29 cellular contexts compared by ENCODE assay signal in the genomic region with DNA sequence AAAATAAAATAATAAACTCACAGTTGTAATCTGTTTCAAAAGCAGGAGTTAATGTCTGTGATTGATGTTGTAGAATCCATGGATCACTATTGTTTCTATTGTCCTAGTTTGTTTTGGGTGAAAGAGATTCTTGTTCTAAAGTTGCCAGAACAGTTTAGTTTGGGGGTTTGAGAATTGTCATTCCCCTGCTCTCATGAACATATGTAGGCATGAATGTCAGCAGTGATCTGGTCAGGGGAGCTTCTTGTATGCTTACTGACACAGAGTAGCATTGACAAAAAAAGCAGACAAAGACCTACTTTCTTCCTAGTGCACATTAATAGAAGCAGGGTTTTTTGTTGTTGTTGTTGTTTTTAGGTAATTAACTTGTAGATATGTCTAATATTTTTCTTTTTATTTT. TPM values are rescaled to one million over a fixed set of nuclear protein-coding genes. Genes with fewer than 3 reads are reported as not detected.
"Had no signal": no experiment of that assay in that cellular context is flagged by ENCODE, and none has a peak within 500 bp of the region (broad histone marks: within the 10 kb centered on the region; RNA-seq: fewer than 3 reads in every experiment).

No MANE protein-coding gene starts in this region.

- H3K4me3 Mint-ChIP-seq: activated T-cell treated with anti-CD3 and anti-CD28 coated beads, Interleukin-2, amount 50 U/mL, for 72 hours; effector memory CD8-positive, alpha-beta T cell; immature natural killer cell; nephron; stimulated activated naive B cell treated with anti-CD40 and anti-IgM and Interleukin-4, amounts not matched to agents 10 μg/mL and 1 μg/mL and 100 μg/mL, for 72 hours had no signal

- H3K27me3 ChIP-seq: gastroesophageal sphincter, sigmoid colon, stomach, testis had no signal

- H3K27ac ChIP-seq: coronary artery, lower lobe of right lung, stomach, testis, VCaP had no signal

- H3K4me1 Mint-ChIP-seq: immature natural killer cell; stimulated activated naive B cell treated with anti-CD40 and anti-IgM and Interleukin-4, amounts not matched to agents 10 μg/mL and 1 μg/mL and 100 μg/mL, for 72 hours had no signal

- ATAC-seq: activated naive CD4-positive, alpha-beta T cell treated with anti-CD3 and anti-CD28 coated beads, Interleukin-2, amount 50 U/mL, for 72 hours; activated T-cell treated with anti-CD3 and anti-CD28 coated beads, Interleukin-2, amount 50 U/mL, for 72 hours; effector memory CD8-positive, alpha-beta T cell; gastroesophageal sphincter; left lobe of liver; lower lobe of right lung; stimulated activated naive B cell treated with anti-CD40 and anti-IgM and Interleukin-4, amounts not matched to agents 10 μg/mL and 1 μg/mL and 100 μg/mL, for 72 hours had no signal

- H3K27me3 Mint-ChIP-seq: effector memory CD8-positive, alpha-beta T cell; progenitor cell of endocrine pancreas; stimulated activated naive B cell treated with anti-CD40 and anti-IgM and Interleukin-4, amounts not matched to agents 10 μg/mL and 1 μg/mL and 100 μg/mL, for 72 hours had no signal

- H3K27ac Mint-ChIP-seq: activated T-cell treated with anti-CD3 and anti-CD28 coated beads, Interleukin-2, amount 50 U/mL, for 72 hours; effector memory CD8-positive, alpha-beta T cell; immature natural killer cell; nephron; progenitor cell of endocrine pancreas; stimulated activated naive B cell treated with anti-CD40 and anti-IgM and Interleukin-4, amounts not matched to agents 10 μg/mL and 1 μg/mL and 100 μg/mL, for 72 hours had no signal

- DNase-seq: activated CD4-positive, alpha-beta T cell treated with anti-CD3 and anti-CD28 coated beads for 4 hours; activated CD4-positive, alpha-beta T cell treated with anti-CD3 and anti-CD28 coated beads, Interleukin-2, amount 50 U/mL, for 4 hours; activated naive CD4-positive, alpha-beta T cell; activated T-cell treated with anti-CD3 and anti-CD28 coated beads for 4 hours; activated T-cell treated with anti-CD3 and anti-CD28 coated beads, Interleukin-2, amount 50 U/mL, for 72 hours; cerebellar nuclear complex; effector memory CD8-positive, alpha-beta T cell; immature natural killer cell; lower lobe of right lung; small intestine; stimulated activated CD4-positive, alpha-beta T cell treated with anti-CD3 and anti-CD28 coated beads, Interleukin-1b, Interleukin-23, amount 100 ng/mL, for 48 hours; stimulated activated CD4-positive, alpha-beta T cell treated with anti-CD3 and anti-CD28 coated beads, Interleukin-4, amount 100 ng/mL, for 4 hours; stimulated activated CD8-positive, alpha-beta memory T cell treated with anti-CD3 and anti-CD28 coated beads, Interleukin-4, amount 100 ng/mL, for 48 hours; stimulated activated naive B cell treated with anti-CD40 and anti-IgM and Interleukin-4, amounts not matched to agents 10 μg/mL and 1 μg/mL and 100 μg/mL, for 72 hours; stomach; T-helper 9 cell; testis; trophoblast cell had no signal

- H3K4me3 ChIP-seq: coronary artery, gastroesophageal sphincter, lower lobe of right lung, sigmoid colon, stomach, testis had no signal

- H3K9me3 ChIP-seq: gastroesophageal sphincter, lower lobe of right lung, sigmoid colon, stomach, testis had no signal

RNA-seq across cellular contexts. Expression of a gene that starts 57.2 kb away (rescaled TPM):
- total RNA-seq: activated naive CD4-positive, alpha-beta T cell treated with anti-CD3 and anti-CD28 coated beads, Interleukin-2, amount 50 U/mL, for 72 hours; activated T-cell treated with anti-CD3 and anti-CD28 coated beads, Interleukin-2, amount 50 U/mL, for 72 hours; kidney epithelial cell; lower lobe of right lung; mesenteric fat pad; osteoblast had no signal
